Comparison of ENCODE assay signal across 8 cellular contexts in genomic region chr17:36602924-36603384, GRCh38. TPM values are rescaled to one million over a fixed set of nuclear protein-coding genes. Genes with fewer than 3 reads are reported as not detected.
DNase-seq lines count a peak whose midpoint lies in the region; ATAC-seq and TF ChIP-seq lines count a peak whose summit lies in the region.

No MANE protein-coding gene starts in this region.

- peak overlapping the region; percentile 61 to 100 (median 96) for H3K4me3 ChIP-seq in dorsolateral prefrontal cortex

- DNase-seq in AG08395 (ENCODE audit: low spot score) (peak; percentile 70), GM20000 (ENCODE audit: low spot score) (peak; percentile 80), NCI-H510A treated with DMSO at 0.1 percent for 48 hours (lab: John Stamatoyannopoulos, UW) (peak; percentile 85), dorsolateral prefrontal cortex (peak in 6 of 10 donors; percentile 26 to 67 (median 46)), memory B cell (ENCODE audit: low spot score in 2 of 2) (peak; percentile 69 to 73)
- DNase-seq in activated CD4-positive, alpha-beta T cell treated with anti-CD3 and anti-CD28 coated beads, Interleukin-2, amount 50 U/mL, for 1 hour, result peak; percentile 59
- peak; percentile 30 for DNase-seq in stimulated activated CD8-positive, alpha-beta memory T cell treated with anti-CD3 and anti-CD28 coated beads, Interleukin-12 subunit alpha, Interleukin-12 subunit beta, amount 100 ng/mL, for 1 hour (ENCODE audit: low read depth)

- TF ChIP-seq CTCF in GM20000 (IDR thresholded peaks at IDR 0.05; ENCODE audit: extremely low read depth, missing control alignments) (peak; percentile 52), dorsolateral prefrontal cortex (IDR thresholded peaks at IDR 0.05 in 54 of 56, conservative IDR thresholded peaks at IDR 0.05 in 2 of 56; ENCODE audit: low read depth in 1 of 56, partially characterized antibody in 56 of 56) (peak; percentile 61 to 89 (median 82))

- intact Hi-C loops in dorsolateral prefrontal cortex (cut with DNase I), result loop anchor here in 1 of 2 donors (10.0 kb wide), 2 partner anchors 762 to 1752 kb away; partner anchors contain the start of gene SOCS7

- peaks cover 9% of the 10 kb centered on the region for H3K36me3 Mint-ChIP-seq in memory B cell

- peaks cover 33% of the 10 kb centered on the region for H3K4me1 Mint-ChIP-seq in memory B cell

- peak; percentile 45 for ATAC-seq in memory B cell (ENCODE audit: low read depth)
- ATAC-seq in HG03378 (IDR thresholded peaks at IDR 0.05; ENCODE audit: unreplicated experiment), result no peak

- no peaks in the 10 kb centered on the region for H3K27me3 ChIP-seq in dorsolateral prefrontal cortex

- H3K27me3 Mint-ChIP-seq in memory B cell, result no peaks in the 10 kb centered on the region

- no peaks in the 10 kb centered on the region for H3K9me3 Mint-ChIP-seq in memory B cell

- peak overlapping the region; percentile 54 for H3K27ac Mint-ChIP-seq in memory B cell

- H3K4me3 Mint-ChIP-seq in memory B cell, result peak overlapping the region; percentile 91

- H3K27ac ChIP-seq in dorsolateral prefrontal cortex, result peak overlapping the region in 5 of 59 donors; percentile 9 to 88 (median 73)

RNA-seq across cellular contexts. Expression of gene MRM1, which starts 1.6 kb away (rescaled TPM):
- 10 to 100 TPM in 12 of 120 experiments, 1 to 10 TPM in 108; 4.4 to 12.1 (median 8.0) TPM for total RNA-seq in dorsolateral prefrontal cortex

RNA-seq across cellular contexts. Expression of gene DHRS11, which starts 11.3 kb away (rescaled TPM):
- 10 to 100 TPM; 12.5 to 49.2 (median 28.7) TPM for total RNA-seq in dorsolateral prefrontal cortex

RNA-seq across cellular contexts. Expression of gene GGNBP2, which starts 58.2 kb away (rescaled TPM):
- total RNA-seq in dorsolateral prefrontal cortex, result 100 to 1,000 TPM in 9 of 120 experiments, 10 to 100 TPM in 111; 67.4 to 110 (median 88.0) TPM

Comparison
In these comparisons a context has a peak if more than half of its experiments do, and no peak if none do; other contexts are left out.
1. DNase-seq: peak in every context shown above with its lines; median percentile 85 in NCI-H510A treated with DMSO at 0.1 percent for 48 hours; 80 in GM20000; 71 in memory B cell; 70 in AG08395; 59 in activated CD4-positive, alpha-beta T cell treated with anti-CD3 and anti-CD28 coated beads, Interleukin-2, amount 50 U/mL, for 1 hour; 46 in dorsolateral prefrontal cortex; 30 in stimulated activated CD8-positive, alpha-beta memory T cell treated with anti-CD3 and anti-CD28 coated beads, Interleukin-12 subunit alpha, Interleukin-12 subunit beta, amount 100 ng/mL, for 1 hour.